In the genomic region with DNA sequence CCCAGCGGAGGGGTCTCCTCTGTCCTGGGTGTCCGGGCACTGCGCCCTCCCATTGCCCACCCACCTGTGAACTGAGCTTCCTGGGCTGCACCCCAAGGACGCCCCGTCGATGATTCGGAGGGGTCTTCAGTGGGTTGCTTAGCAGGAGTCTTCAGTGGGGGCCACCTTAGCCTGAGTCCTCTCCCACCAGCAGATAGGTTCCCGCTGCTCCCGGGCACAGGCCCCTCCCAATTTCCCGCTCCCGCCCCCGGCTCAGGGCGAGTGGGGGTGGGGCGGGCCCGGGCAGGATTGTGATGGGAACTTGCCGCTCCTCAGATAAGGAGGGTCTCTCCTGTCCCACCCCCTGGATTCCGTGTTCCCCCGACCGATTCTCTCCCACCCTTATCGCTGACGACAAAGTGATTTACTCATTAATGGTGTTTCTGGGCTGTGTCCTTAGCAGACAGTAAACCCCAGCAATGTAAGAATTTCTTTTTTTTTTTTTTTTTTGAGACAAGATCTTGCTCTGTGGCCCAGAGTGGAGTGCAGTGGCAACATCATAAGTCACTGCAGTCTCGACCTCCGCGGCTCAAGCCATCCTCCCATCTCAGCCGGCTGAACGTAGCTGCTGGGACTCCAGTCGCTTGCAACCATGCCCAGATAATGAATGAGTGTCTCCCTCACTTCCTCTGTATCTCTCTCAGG, we compare ENCODE assay signal across 8 cellular contexts. TPM values are rescaled to one million over a fixed set of nuclear protein-coding genes. Genes with fewer than 3 reads are reported as not detected.
DNase-seq lines count a peak whose midpoint lies in the region; ATAC-seq and TF ChIP-seq lines count a peak whose summit lies in the region.

No MANE protein-coding gene starts in this region.

- H3K9me3 ChIP-seq in ectodermal cell (ENCODE audit: control insufficient read depth, low read length) (no peaks in the 10 kb centered on the region), mononuclear cell (ENCODE audit: low read depth, low read length) (no peaks in the 10 kb centered on the region)

- ATAC-seq in GM18502 (IDR thresholded peaks at IDR 0.05; ENCODE audit: poor library complexity, unreplicated experiment): no peak

- 2% methylated on average over 27 of the region's 27 CpGs for WGBS in ectodermal cell, 2 experiments

- H3K4me3 ChIP-seq in ectodermal cell (ENCODE audit: insufficient read depth, low read depth, low read length) (peak overlapping the region; percentile 34), mononuclear cell (ENCODE audit: low read length) (peak overlapping the region; percentile 50)

- peak; percentile 43 for DNase-seq in ELR (ENCODE audit: low read depth)
- peak; percentile 18 for DNase-seq in RPMI7951 (ENCODE audit: low read depth)
- DNase-seq in HT-29 (ENCODE audit: low spot score): no peak
- DNase-seq in CD1c-positive myeloid dendritic cell (ENCODE audit: extremely low spot score): no peak

- peak overlapping the region; percentile 26; the same call in 1 of the 2 replicates for H3K27ac ChIP-seq in 22Rv1
- no peak overlapping the region for H3K27ac ChIP-seq in ectodermal cell (ENCODE audit: insufficient read depth, low read depth, low read length, poor library complexity, severe bottlenecking)

- H3K4me1 ChIP-seq in ectodermal cell (ENCODE audit: control insufficient read depth, insufficient read depth, low read length): peaks cover 13% of the 10 kb centered on the region
- peaks cover 59% of the 10 kb centered on the region for H3K4me1 ChIP-seq in mononuclear cell (ENCODE audit: insufficient read depth, low read length)

- H3K36me3 ChIP-seq in ectodermal cell (ENCODE audit: control insufficient read depth, insufficient read depth, low read length): no peaks in the 10 kb centered on the region

- TF ChIP-seq CTCF in 22Rv1 (IDR thresholded peaks at IDR 0.05): no peak

- H3K27me3 ChIP-seq in ectodermal cell (ENCODE audit: control insufficient read depth, insufficient read depth, low read length, poor library complexity, severe bottlenecking) (peaks cover 69% of the 10 kb centered on the region), mononuclear cell (ENCODE audit: insufficient read depth, low read length) (peaks cover 69% of the 10 kb centered on the region)

RNA-seq across cellular contexts. Expression of a gene that starts 0.7 kb away (rescaled TPM):
- total RNA-seq in RPMI7951 (2014; rRNA removed; shearing (Covaris generic)): 0.29 TPM in 1 of 2 replicates, not detected in the other
- polyA plus RNA-seq in ectodermal cell (2013, experiment 1 of 4): 1.1 TPM
- 1.5 TPM for polyA plus RNA-seq in ectodermal cell (2013, experiment 2 of 4)
- 0.96 TPM for polyA plus RNA-seq in ectodermal cell (2013, experiment 3 of 4)
- polyA plus RNA-seq in ectodermal cell (2013, experiment 4 of 4): 1.2 TPM
- 36.9 TPM for total RNA-seq in mononuclear cell
- not detected in 2 replicates for total RNA-seq in HT-29 (2014; rRNA removed; shearing (Covaris generic))

RNA-seq across cellular contexts. Expression of a gene that starts 14.7 kb away (rescaled TPM):
- total RNA-seq in RPMI7951 (2014; rRNA removed; shearing (Covaris generic)): 46.1 and 62.7 TPM in 2 replicates
- polyA plus RNA-seq in ectodermal cell (2013, experiment 1 of 4): 51.5 TPM
- polyA plus RNA-seq in ectodermal cell (2013, experiment 2 of 4): 56.5 TPM
- 41.7 TPM for polyA plus RNA-seq in ectodermal cell (2013, experiment 3 of 4)
- 39.9 TPM for polyA plus RNA-seq in ectodermal cell (2013, experiment 4 of 4)
- total RNA-seq in mononuclear cell: 10.4 TPM
- total RNA-seq in HT-29 (2014; rRNA removed; shearing (Covaris generic)): 99.5 and 114 TPM in 2 replicates

RNA-seq across cellular contexts. Expression of a gene that starts 25.8 kb away (rescaled TPM):
- total RNA-seq in RPMI7951 (2014; rRNA removed; shearing (Covaris generic)): 13.2 and 16.3 TPM in 2 replicates
- 30.4 TPM for polyA plus RNA-seq in ectodermal cell (2013, experiment 1 of 4)
- polyA plus RNA-seq in ectodermal cell (2013, experiment 2 of 4): 30.2 TPM
- polyA plus RNA-seq in ectodermal cell (2013, experiment 3 of 4): 21.1 TPM
- polyA plus RNA-seq in ectodermal cell (2013, experiment 4 of 4): 23.8 TPM
- total RNA-seq in mononuclear cell: 30.7 TPM
- total RNA-seq in HT-29 (2014; rRNA removed; shearing (Covaris generic)): 36.0 and 36.8 TPM in 2 replicates

RNA-seq across cellular contexts. Expression of a gene that starts 47.9 kb away (rescaled TPM):
- 10.1 and 12.1 TPM in 2 replicates for total RNA-seq in RPMI7951 (2014; rRNA removed; shearing (Covaris generic))
- 44.1 TPM for polyA plus RNA-seq in ectodermal cell (2013, experiment 1 of 4)
- 39.5 TPM for polyA plus RNA-seq in ectodermal cell (2013, experiment 2 of 4)
- 36.2 TPM for polyA plus RNA-seq in ectodermal cell (2013, experiment 3 of 4)
- polyA plus RNA-seq in ectodermal cell (2013, experiment 4 of 4): 33.4 TPM
- 6.7 TPM for total RNA-seq in mononuclear cell
- 38.3 and 68.1 TPM in 2 replicates for total RNA-seq in HT-29 (2014; rRNA removed; shearing (Covaris generic))

RNA-seq across cellular contexts. Expression of a gene that starts 50.9 kb away (rescaled TPM):
- 32.9 and 58.4 TPM in 2 replicates for total RNA-seq in RPMI7951 (2014; rRNA removed; shearing (Covaris generic))
- polyA plus RNA-seq in ectodermal cell (2013, experiment 1 of 4): 3.8 TPM
- polyA plus RNA-seq in ectodermal cell (2013, experiment 2 of 4): 2.3 TPM
- polyA plus RNA-seq in ectodermal cell (2013, experiment 3 of 4): 3.6 TPM
- 5.0 TPM for polyA plus RNA-seq in ectodermal cell (2013, experiment 4 of 4)
- 84.0 TPM for total RNA-seq in mononuclear cell
- 21.1 and 23.0 TPM in 2 replicates for total RNA-seq in HT-29 (2014; rRNA removed; shearing (Covaris generic))

Comparison
In these comparisons a context has a peak if more than half of its experiments do, and no peak if none do; other contexts are left out.
1. DNase-seq: peak in ELR (single experiment) and RPMI7951 (single experiment); none in HT-29 (single experiment) and CD1c-positive myeloid dendritic cell (single experiment).
2. RNA of a gene that starts 0.7 kb away (total RNA-seq): 36.9 TPM in mononuclear cell (single experiment); 0.29 TPM in RPMI7951 and not detected in HT-29; every median in the first group is over 10 times any median in the second.